Comparison of ENCODE assay signal across 8 cellular contexts in genomic region chr22:31055322-31056159, GRCh38. TPM values are rescaled to one million over a fixed set of nuclear protein-coding genes. Genes with fewer than 3 reads are reported as not detected.
DNase-seq lines count a peak whose midpoint lies in the region; ATAC-seq, FAIRE-seq and TF ChIP-seq lines count a peak whose summit lies in the region.

No MANE protein-coding gene starts in this region.

- ATAC-seq in left colon (peak; percentile 81), HG03342 (IDR thresholded peaks at IDR 0.05; ENCODE audit: unreplicated experiment) (no peak), HG03354 (IDR thresholded peaks at IDR 0.05; ENCODE audit: poor library complexity, severe bottlenecking, unreplicated experiment) (no peak)

- TF ChIP-seq CTCF in AG09309 (IDR thresholded peaks at IDR 0.05; ENCODE audit: control insufficient read depth, insufficient read depth, low read depth, low read length, missing control alignments) (no peak), bronchial epithelial cell (IDR thresholded peaks at IDR 0.05; ENCODE audit: insufficient read depth, low read length, severe bottlenecking) (no peak)

- H3K36me3 ChIP-seq in MG63 (no peaks in the 10 kb centered on the region), bronchial epithelial cell (ENCODE audit: control insufficient read depth, insufficient read depth, low read length) (no peaks in the 10 kb centered on the region)

- DNase-seq in AG09309 (ENCODE audit: low read depth) (peak; percentile 92), MG63 (peak; percentile 95), bronchial epithelial cell (ENCODE audit: low read depth) (peak; percentile 99), left colon (peak; percentile 72 to 92), stromal cell of bone marrow (ENCODE audit: low read depth) (peak; percentile 93)
- DNase-seq in activated CD8-positive, alpha-beta memory T cell treated with anti-CD3 and anti-CD28 coated beads, Interleukin-2, amount 50 U/mL, for 48 hours: no peak

- H3K4me3 ChIP-seq in AG09309 (ENCODE audit: control insufficient read depth, low read depth, low read length) (no peak overlapping the region), MG63 (no peak overlapping the region), bronchial epithelial cell (ENCODE audit: low read depth, low read length) (no peak overlapping the region)

- H3K27me3 ChIP-seq in MG63 (no peaks in the 10 kb centered on the region), bronchial epithelial cell (ENCODE audit: control insufficient read depth, insufficient read depth, low read length) (no peaks in the 10 kb centered on the region)

- no peaks in the 10 kb centered on the region for H3K9me3 ChIP-seq in MG63

- FAIRE-seq in bronchial epithelial cell (lab: Jason Lieb, UNC): peak; percentile 90

- intact Hi-C loops in left colon (cut with DNase I, micrococcal nuclease): no loop called here

RNA-seq across cellular contexts. Expression of gene SMTN, which starts 25.6 kb away (rescaled TPM):
- total RNA-seq in MG63 (2014; rRNA removed; shearing (Covaris generic); ENCODE audit: low replicate concordance): 26.0 and 37.7 TPM in 2 replicates
- total RNA-seq in bronchial epithelial cell (37.9 and 38.7 TPM in 2 replicates), left colon (100 to 1,000 TPM in 1 of 2 donors, 10 to 100 TPM in 1; 62.6 to 141 TPM)

RNA-seq across cellular contexts. Expression of gene SELENOM, which starts 51.8 kb away (rescaled TPM):
- 72.5 and 98.8 TPM in 2 replicates for total RNA-seq in MG63 (2014; rRNA removed; shearing (Covaris generic); ENCODE audit: low replicate concordance)
- total RNA-seq in bronchial epithelial cell (29.4 and 35.0 TPM in 2 replicates), left colon (10 to 100 TPM; 24.3 to 64.4 TPM)
